ENCODE assay signal across 14 cellular contexts in the genomic region with DNA sequence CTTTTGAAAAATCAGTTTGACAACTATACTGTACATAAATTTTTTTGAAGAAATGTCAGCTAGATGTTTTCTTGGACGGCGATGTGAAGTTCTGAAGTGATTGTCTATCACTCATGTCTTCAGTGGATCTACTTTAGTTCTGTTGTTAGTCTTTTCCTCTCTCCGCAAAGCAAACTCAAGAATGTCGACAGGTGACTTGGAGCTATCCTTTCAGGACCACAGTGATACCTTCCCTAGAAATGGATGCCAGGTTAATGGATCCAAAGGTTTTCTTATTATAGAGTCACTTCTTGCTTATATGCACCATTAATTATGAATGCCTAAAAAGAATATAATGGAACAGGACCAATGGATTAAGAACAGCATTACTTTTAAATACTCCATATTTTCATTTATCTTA. TPM values are rescaled to one million over a fixed set of nuclear protein-coding genes. Genes with fewer than 3 reads are reported as not detected.
A peak's percentile ranks its signal among the peaks of the same experiment; 100 is the strongest.
DNase-seq lines count a peak whose midpoint lies in the region; ATAC-seq and TF ChIP-seq lines count a peak whose summit lies in the region.
"Had no signal": no experiment of that assay in that cellular context is flagged by ENCODE, and none has a peak within 500 bp of the region (broad histone marks: within the 10 kb centered on the region; RNA-seq: fewer than 3 reads in every experiment).

No MANE protein-coding gene starts in this region.

- H3K4me1 Mint-ChIP-seq in osteocyte (ENCODE audit: unreplicated experiment): peaks cover 11% of the 10 kb centered on the region

- TF ChIP-seq CTCF in foreskin keratinocyte (conservative IDR thresholded peaks at IDR 0.05) (no peak), osteocyte (IDR thresholded peaks at IDR 0.05) (no peak)

- no peaks in the 10 kb centered on the region for H3K36me3 Mint-ChIP-seq in osteocyte (ENCODE audit: unreplicated experiment)

- intact Hi-C loops in Right ventricle myocardium superior (cut with DNase I): no loop called here

- peaks cover 13% of the 10 kb centered on the region for H3K4me1 ChIP-seq in foreskin keratinocyte
- H3K4me1 ChIP-seq: pancreas had no signal

- H3K27me3 Mint-ChIP-seq in osteocyte (ENCODE audit: unreplicated experiment): peaks cover 73% of the 10 kb centered on the region

- H3K4me3 Mint-ChIP-seq in osteocyte (ENCODE audit: unreplicated experiment): peak overlapping the region; percentile 72

- peaks cover 23% of the 10 kb centered on the region for H3K27me3 ChIP-seq in foreskin keratinocyte

- peak; percentile 25 for ATAC-seq in foreskin keratinocyte
- no peak for ATAC-seq in Right ventricle myocardium superior (ENCODE audit: poor library complexity)
- ATAC-seq: stimulated activated naive CD8-positive, alpha-beta T cell treated with anti-CD3 and anti-CD28 coated beads, Interleukin-15, amount 100 ng/mL, for 72 hours had no signal

- DNase-seq in NCI-H1105 treated with DMSO at 0.1 percent for 48 hours (lab: John Stamatoyannopoulos, UW) (peak; percentile 21), NCI-H1105 (lab: John Stamatoyannopoulos, UW) (no peak), NCI-H748 (lab: John Stamatoyannopoulos, UW; ENCODE audit: unreplicated experiment) (peak; percentile 26), foreskin keratinocyte (peak in 1 of 2 donors; percentile 39), osteocyte (ENCODE audit: extremely low spot score, unreplicated experiment) (no peak), substantia nigra (lab: John Stamatoyannopoulos, UW) (no peak), Right ventricle myocardium superior (no peak), medulla oblongata (ENCODE audit: extremely low spot score) (no peak)
- DNase-seq: activated gamma-delta T cell; GM23248; pancreas; stimulated activated naive CD8-positive, alpha-beta T cell treated with anti-CD3 and anti-CD28 coated beads, Interleukin-15, amount 100 ng/mL, for 72 hours had no signal

- H3K9me3 Mint-ChIP-seq in osteocyte (ENCODE audit: unreplicated experiment): no peaks in the 10 kb centered on the region
- H3K9me3 Mint-ChIP-seq: stimulated activated naive CD8-positive, alpha-beta T cell treated with anti-CD3 and anti-CD28 coated beads, Interleukin-15, amount 100 ng/mL, for 72 hours had no signal

- H3K27ac ChIP-seq in foreskin keratinocyte (no peak overlapping the region), substantia nigra (ENCODE audit: low read depth, low read length, poor library complexity, severe bottlenecking) (no peak overlapping the region)
- H3K27ac ChIP-seq: GM23248, pancreas, SK-N-MC had no signal

- H3K27ac Mint-ChIP-seq in osteocyte (ENCODE audit: unreplicated experiment): no peak overlapping the region
- H3K27ac Mint-ChIP-seq: stimulated activated naive CD8-positive, alpha-beta T cell treated with anti-CD3 and anti-CD28 coated beads, Interleukin-15, amount 100 ng/mL, for 72 hours had no signal

RNA-seq across cellular contexts. Expression of a gene that starts 1.2 kb away (rescaled TPM):
- total RNA-seq in foreskin keratinocyte: 0.03 and 0.07 TPM in 2 replicates
- polyA plus RNA-seq in foreskin keratinocyte: 0.03 and 0.04 TPM in 2 replicates
- 0.75 and 1.8 TPM in 2 replicates for total RNA-seq in osteocyte
- total RNA-seq in Right ventricle myocardium superior: 0.91 TPM
- total RNA-seq: activated CD8-positive, alpha-beta memory T cell treated with anti-CD3 and anti-CD28 coated beads for 36 hours had no signal

Comparison
In these comparisons a context has a peak if more than half of its experiments do, and no peak if none do; other contexts are left out.
1. DNase-seq: peak in NCI-H1105 treated with DMSO at 0.1 percent for 48 hours (single experiment) and NCI-H748 (single experiment); none in NCI-H1105 (single experiment), osteocyte (single experiment), substantia nigra (0 of 49), Right ventricle myocardium superior (single experiment) and medulla oblongata (single experiment).